In the genomic region with DNA sequence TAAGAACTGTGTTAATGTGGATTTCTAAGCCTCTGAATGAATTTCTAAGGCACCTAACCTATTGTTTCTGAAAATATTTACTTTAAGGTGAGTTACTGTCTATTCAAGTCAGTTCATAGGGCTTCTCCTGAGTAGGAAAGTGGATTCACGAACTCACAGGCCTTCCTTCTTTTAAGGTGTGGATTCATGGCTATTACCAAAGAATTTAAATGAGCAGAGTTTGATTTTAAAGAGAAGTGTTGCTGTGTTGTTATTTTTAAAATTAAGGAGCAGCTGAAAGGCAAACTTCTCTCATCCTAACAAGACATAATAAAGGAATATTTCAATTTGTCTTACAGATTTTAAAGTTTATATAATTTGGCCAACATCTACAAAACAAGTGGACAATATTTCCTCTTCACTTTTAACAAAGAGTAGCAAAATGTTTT, we compare ENCODE assay signal across 8 cellular contexts. TPM values are rescaled to one million over a fixed set of nuclear protein-coding genes. Genes with fewer than 3 reads are reported as not detected.
DNase-seq lines count a peak whose midpoint lies in the region; ATAC-seq, FAIRE-seq and TF ChIP-seq lines count a peak whose summit lies in the region.

No MANE protein-coding gene starts in this region.

- peak overlapping the region; percentile 86 to 95 (median 90) for H3K9ac ChIP-seq in H1 (replicated peaks in 1 of 4; ENCODE audit: extremely low read depth in 1 of 4, low read depth in 3 of 4, low read length in 3 of 4)

- peaks cover 0 to 43% of the 10 kb centered on the region in 2 experiments; a peak in 2 of 4 replicates for H3K79me2 ChIP-seq in H1 (ENCODE audit: control insufficient read depth in 1 of 2, insufficient read depth in 2 of 2, low read length in 2 of 2)

- no peak for TF ChIP-seq CTCF in H1 (IDR thresholded peaks at IDR 0.05; ENCODE audit: control extremely low read depth in 1 of 3, insufficient read depth in 1 of 3, low read depth in 1 of 3, low read length in 3 of 3)
- TF ChIP-seq CTCF in retinal pigment epithelial cell (conservative IDR thresholded peaks at IDR 0.05; ENCODE audit: low read depth, low read length), result no peak

- no peak overlapping the region for H3K14ac ChIP-seq in H1 (ENCODE audit: insufficient read length)

- no peak overlapping the region for H3K23ac ChIP-seq in H1 (ENCODE audit: insufficient read length)

- H2BK12ac ChIP-seq in H1 (ENCODE audit: low read depth, low read length), result no peak overlapping the region

- H3K36me3 ChIP-seq in H1 (ENCODE audit: control insufficient read depth in 2 of 4, insufficient read depth in 4 of 4, low read length in 3 of 4), result peaks cover 0 to 3% (median 0%) of the 10 kb centered on the region in 4 experiments; a peak in 1 of 8 replicates

- H4K91ac ChIP-seq in H1 (replicated peaks; ENCODE audit: insufficient read length, low read length), result no peak overlapping the region

- H2BK20ac ChIP-seq in H1 (ENCODE audit: low read length), result no peak overlapping the region

- H3K56ac ChIP-seq in H1 (replicated peaks; ENCODE audit: insufficient read length, low read depth, low read length), result no peak overlapping the region

- peak overlapping the region; percentile 45 for H2AFZ ChIP-seq in H1 (ENCODE audit: low read length)

- H4K20me1 ChIP-seq in H1 (replicated peaks in 1 of 2; ENCODE audit: control insufficient read depth in 1 of 2, insufficient read depth in 2 of 2, low read length in 2 of 2), result peaks cover 0 to 1% of the 10 kb centered on the region in 2 experiments

- H3K4ac ChIP-seq in H1 (replicated peaks; ENCODE audit: insufficient read length, low read depth, low read length), result no peak overlapping the region

- peak overlapping the region; percentile 74 for H3K27ac ChIP-seq in H1 (ENCODE audit: low read depth, low read length)

- CTCF ChIA-PET in H1 (lab: Charles Lee; ENCODE audit: partially characterized antibody), result interaction anchor here (0.6 to 1.9 kb wide), 7 partner anchors 13 to 358 kb away, joined by 3 to 6 read pairs (median 5); no protein-coding TSS in a partner anchor

- ATAC-seq in GM21367 (IDR thresholded peaks at IDR 0.05; ENCODE audit: unreplicated experiment) (peak; percentile 25), HG03469 (IDR thresholded peaks at IDR 0.05; ENCODE audit: unreplicated experiment) (peak; percentile 14)

- TF ChIP-seq RAD21 in H1 (IDR thresholded peaks at IDR 0.05 in 1 of 2, conservative IDR thresholded peaks at IDR 0.05 in 1 of 2; ENCODE audit: low read depth in 2 of 2, low read length in 2 of 2), result no peak

- H3K18ac ChIP-seq in H1 (ENCODE audit: extremely low read depth, low read length), result no peak overlapping the region

- H3K9me3 ChIP-seq in H1 (ENCODE audit: insufficient read depth in 2 of 2, low read depth in 1 of 2, low read length in 1 of 2), result no peaks in the 10 kb centered on the region

- H3K79me1 ChIP-seq in H1 (ENCODE audit: low read depth, low read length), result peaks cover 14% of the 10 kb centered on the region; the same call in 1 of the 2 replicates

- peak overlapping the region; percentile 81 to 95 (median 88) for H3K4me3 ChIP-seq in H1 (ENCODE audit: extremely low read depth in 1 of 4, insufficient read depth in 2 of 4, low read depth in 3 of 4, low read length in 4 of 4)
- peak overlapping the region; percentile 93 for H3K4me3 ChIP-seq in retinal pigment epithelial cell (ENCODE audit: low read length)

- DNase-seq in H1 (ENCODE audit: low read depth in 1 of 2, low spot score in 2 of 2), result no peak
- no peak for DNase-seq in retinal pigment epithelial cell (ENCODE audit: low read depth)
- DNase-seq in NCI-H2081 treated with DMSO at 0.1 percent for 48 hours (lab: John Stamatoyannopoulos, UW), result no peak
- DNase-seq in foreskin melanocyte, result no peak
- no peak for DNase-seq in SIG-M5 treated with dmso at 0.1 percent for 504 hours (lab: John Stamatoyannopoulos, UW; ENCODE audit: unreplicated experiment)
- DNase-seq in SK-N-DZ (ENCODE audit: low spot score), result no peak

- no peaks in the 10 kb centered on the region for H3K27me3 ChIP-seq in H1 (replicated peaks in 1 of 4; ENCODE audit: control insufficient read depth in 3 of 4, extremely low read depth in 1 of 4, insufficient read depth in 3 of 4, low read length in 3 of 4)

- peaks cover 9% of the 10 kb centered on the region; the same call in 1 of the 2 replicates for H3K23me2 ChIP-seq in H1 (ENCODE audit: low read depth, low read length)

- no peak overlapping the region for H2BK120ac ChIP-seq in H1 (replicated peaks; ENCODE audit: low read depth, low read length)

- POLR2A ChIA-PET in H1 (lab: Charles Lee; ENCODE audit: partially characterized antibody), result interaction anchor here (0.7 to 5.7 kb wide), 13 partner anchors 9 to 428 kb away, joined by 3 to 47 read pairs (median 4); partner anchors contain the start of gene TSPYL1

- no peak for FAIRE-seq in H1 (lab: Jason Lieb, UNC)

- H3K4me2 ChIP-seq in H1 (ENCODE audit: insufficient read depth in 1 of 2, low read depth in 2 of 2, low read length in 2 of 2), result peak overlapping the region; percentile 81 to 91

- no peak for TF ChIP-seq EP300 in H1 (IDR thresholded peaks at IDR 0.05; ENCODE audit: borderline replicate concordance in 1 of 2, low read depth in 2 of 2, low read length in 2 of 2)

- peak overlapping the region; percentile 31 for H4K5ac ChIP-seq in H1 (ENCODE audit: insufficient read length, low read depth, low read length)

- TF ChIP-seq POLR2A in H1 (IDR thresholded peaks at IDR 0.05; ENCODE audit: control extremely low read depth in 1 of 2, low read depth in 2 of 2, low read length in 2 of 2), result no peak

- 0% methylated on average over 1 of the region's 1 CpG; no CpG with 5 or more reads in 1 of the 2 experiments for WGBS in H1 (ENCODE audit: extremely low coverage in 1 of 2, insufficient coverage in 1 of 2, insufficient read length in 1 of 2, insufficient replicate concordance in 2 of 2, low coverage in 1 of 2, low lambda C conversion rate in 2 of 2, missing lambda C conversion rate in 1 of 2), 2 experiments

- peaks cover 7 to 21% (median 18%) of the 10 kb centered on the region in 4 experiments for H3K4me1 ChIP-seq in H1 (replicated peaks in 1 of 4; ENCODE audit: control insufficient read depth in 3 of 4, insufficient read depth in 4 of 4, low read length in 3 of 4)

- H2AK5ac ChIP-seq in H1 (ENCODE audit: low read depth, low read length), result no peak overlapping the region

- H2BK15ac ChIP-seq in H1 (ENCODE audit: low read length), result no peak overlapping the region; the same call in 1 of the 2 replicates

- H2BK5ac ChIP-seq in H1 (ENCODE audit: low read depth, low read length), result no peak overlapping the region

- H4K8ac ChIP-seq in H1 (ENCODE audit: extremely low read depth, insufficient read depth, low read length), result no peak overlapping the region

TF ChIP-seq in H1, 55 proteins besides CTCF, POLR2A, EP300 and RAD21:
- no peak for TF ChIP-seq KDM4A (IDR thresholded peaks at IDR 0.05; ENCODE audit: low read depth, low read length, severe bottlenecking)
- no peak for TF ChIP-seq FOSL1 (IDR thresholded peaks at IDR 0.05; ENCODE audit: insufficient read depth, low read depth, low read length)
- TF ChIP-seq GABPA (IDR thresholded peaks at IDR 0.05; ENCODE audit: borderline replicate concordance, insufficient read depth, low read length), result no peak
- TF ChIP-seq TCF12 (IDR thresholded peaks at IDR 0.05; ENCODE audit: low read depth, low read length), result no peak
- TF ChIP-seq NRF1 (IDR thresholded peaks at IDR 0.05; ENCODE audit: low read depth, low read length), result no peak
- TF ChIP-seq KDM5A (IDR thresholded peaks at IDR 0.05; ENCODE audit: low read length), result no peak
- TF ChIP-seq GTF2F1 (IDR thresholded peaks at IDR 0.05; ENCODE audit: borderline replicate concordance, low read depth, low read length), result no peak
- no peak for TF ChIP-seq SAP30 (IDR thresholded peaks at IDR 0.05; ENCODE audit: insufficient read depth, insufficient replicate concordance, low read length)
- no peak for TF ChIP-seq RXRA (IDR thresholded peaks at IDR 0.05; ENCODE audit: insufficient read depth, low read depth, low read length)
- TF ChIP-seq NANOG (IDR thresholded peaks at IDR 0.05; ENCODE audit: insufficient read depth, low read depth, low read length, poor library complexity, severe bottlenecking), result no peak
- no peak for TF ChIP-seq ATF3 (IDR thresholded peaks at IDR 0.05; ENCODE audit: insufficient read depth, low read depth, low read length)

RNA-seq across cellular contexts. Expression of gene TSPYL4, which starts 0.4 kb away (rescaled TPM):
- total RNA-seq in H1 (2021; fragmentation: NEBNext Ultra II Directional; extraction: Animal tissue kit (Norgen Biotek cat#: 25700)), result 22.6 and 23.3 TPM in 2 replicates
- 16.7 and 20.5 TPM in 2 replicates for polyA plus RNA-seq in H1 (2011; rRNA removed)
- polyA plus RNA-seq in H1 (2011; cell fraction: cytosol; rRNA removed), result 20.5 TPM
- 14.2 TPM for polyA plus RNA-seq in H1 (2011; cell fraction: nucleus; rRNA removed)
- 12.8 to 18.6 TPM (median 15.6 TPM) in 4 replicates for polyA plus RNA-seq in H1 (2012, experiment 1 of 2)
- 8.5 TPM for polyA plus RNA-seq in H1 (2012, experiment 2 of 2)
- polyA plus RNA-seq in H1 (2013, experiment 1 of 2), result 13.0 TPM
- 11.7 TPM for polyA plus RNA-seq in H1 (2013, experiment 2 of 2)
- polyA minus RNA-seq in H1 (2011; rRNA and poly(A)+ RNA removed), result 26.7 and 30.5 TPM in 2 replicates
- 11.4 TPM for polyA minus RNA-seq in H1 (2011; cell fraction: cytosol; rRNA and poly(A)+ RNA removed)
- 16.5 TPM for polyA minus RNA-seq in H1 (2011; cell fraction: nucleus; rRNA and poly(A)+ RNA removed)
- 44.3 and 49.9 TPM in 2 replicates for polyA plus RNA-seq in SK-N-DZ (2014; cell fraction: cytosol; rRNA removed)
- 28.0 and 34.0 TPM in 2 replicates for polyA plus RNA-seq in SK-N-DZ (2014; cell fraction: nucleus; rRNA removed)

RNA-seq across cellular contexts. Expression of gene TSPYL1, which starts 25.4 kb away (rescaled TPM):
- 77.9 and 79.1 TPM in 2 replicates for total RNA-seq in H1 (2021; fragmentation: NEBNext Ultra II Directional; extraction: Animal tissue kit (Norgen Biotek cat#: 25700))
- 31.5 and 33.2 TPM in 2 replicates for polyA plus RNA-seq in H1 (2011; rRNA removed)
- 27.3 TPM for polyA plus RNA-seq in H1 (2011; cell fraction: cytosol; rRNA removed)
- 19.8 TPM for polyA plus RNA-seq in H1 (2011; cell fraction: nucleus; rRNA removed)
- polyA plus RNA-seq in H1 (2012, experiment 1 of 2), result 36.6 to 49.2 TPM (median 41.4 TPM) in 4 replicates
- 19.4 TPM for polyA plus RNA-seq in H1 (2012, experiment 2 of 2)
- polyA plus RNA-seq in H1 (2013, experiment 1 of 2), result 35.9 TPM
- 35.1 TPM for polyA plus RNA-seq in H1 (2013, experiment 2 of 2)
- 86.5 and 91.0 TPM in 2 replicates for polyA minus RNA-seq in H1 (2011; rRNA and poly(A)+ RNA removed)
- polyA minus RNA-seq in H1 (2011; cell fraction: cytosol; rRNA and poly(A)+ RNA removed), result 37.2 TPM
- polyA minus RNA-seq in H1 (2011; cell fraction: nucleus; rRNA and poly(A)+ RNA removed), result 34.1 TPM
- polyA plus RNA-seq in SK-N-DZ (2014; cell fraction: cytosol; rRNA removed), result 36.5 and 41.0 TPM in 2 replicates
- polyA plus RNA-seq in SK-N-DZ (2014; cell fraction: nucleus; rRNA removed), result 13.4 and 15.2 TPM in 2 replicates
